ENCODE assay signal across 11 cellular contexts in the genomic region with DNA sequence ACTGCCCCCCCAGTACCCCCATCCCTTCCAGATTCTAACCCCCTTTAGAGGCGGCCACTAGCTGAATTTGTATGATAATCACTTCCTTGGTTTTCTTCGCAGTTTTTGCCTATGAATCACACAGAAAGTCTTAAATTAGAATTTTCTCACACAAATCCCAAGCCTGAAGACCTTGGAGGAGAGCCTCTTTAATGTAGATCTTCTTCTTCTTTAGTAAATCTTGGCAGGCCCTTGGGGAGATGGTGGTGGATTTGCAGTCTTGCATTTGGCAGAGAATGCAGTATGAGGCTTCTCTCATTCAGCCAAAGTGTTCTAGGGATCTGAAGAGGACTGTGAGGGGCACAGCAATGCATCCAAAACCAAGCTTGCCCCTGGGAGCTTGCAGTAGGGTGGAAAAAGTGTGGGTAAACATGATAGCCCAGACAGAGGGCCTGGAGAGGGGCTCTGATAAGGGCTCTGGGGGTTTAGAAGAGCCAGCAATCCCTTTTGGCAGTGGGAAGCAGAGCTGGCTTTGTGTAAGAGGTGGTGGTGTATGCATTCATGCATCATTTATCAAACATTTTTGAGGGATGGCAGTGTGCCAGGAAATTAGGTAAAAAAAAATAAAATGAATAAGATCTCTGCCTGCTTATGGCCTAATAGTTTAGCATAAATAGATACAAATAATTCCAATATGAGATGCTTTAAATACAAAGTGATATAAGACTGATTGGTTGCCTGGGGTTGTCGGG. TPM values are rescaled to one million over a fixed set of nuclear protein-coding genes. Genes with fewer than 3 reads are reported as not detected.
A peak's percentile ranks its signal among the peaks of the same experiment; 100 is the strongest.
DNase-seq lines count a peak whose midpoint lies in the region; ATAC-seq lines count a peak whose summit lies in the region.
"Had no signal": no experiment of that assay in that cellular context is flagged by ENCODE, and none has a peak within 500 bp of the region (broad histone marks: within the 10 kb centered on the region; RNA-seq: fewer than 3 reads in every experiment).

No MANE protein-coding gene starts in this region.

- H3K4ac ChIP-seq in trophoblast cell (ENCODE audit: low read depth, low read length), result no peak overlapping the region

- no CpG with 5 or more reads among the region's 3 CpGs for WGBS in trophoblast cell (ENCODE audit: extremely low coverage, insufficient coverage, insufficient read length)

- peak overlapping the region; percentile 11 for H3K27ac Mint-ChIP-seq in central memory CD8-positive, alpha-beta T cell (ENCODE audit: low read depth)

- H3K79me2 ChIP-seq in trophoblast cell (ENCODE audit: control insufficient read depth, insufficient read depth, low read length, poor library complexity) (no peaks in the 10 kb centered on the region), Karpas-422 (ENCODE audit: low read length) (no peaks in the 10 kb centered on the region)

- H3K4me3 Mint-ChIP-seq in central memory CD8-positive, alpha-beta T cell, result no peak overlapping the region

- ATAC-seq in central memory CD8-positive, alpha-beta T cell (replicated peaks; ENCODE audit: extremely low read depth, poor library complexity, severe bottlenecking), result no peak
- ATAC-seq in HG02571 (IDR thresholded peaks at IDR 0.05; ENCODE audit: unreplicated experiment), result no peak

- H2BK12ac ChIP-seq in trophoblast cell (ENCODE audit: low read length), result no peak overlapping the region

- H3K4me2 ChIP-seq in trophoblast cell (ENCODE audit: low read length) (no peak overlapping the region), Karpas-422 (ENCODE audit: low read depth, low read length, poor library complexity, severe bottlenecking) (no peak overlapping the region)

- no peak overlapping the region for H3K23ac ChIP-seq in trophoblast cell (ENCODE audit: low read length)

- no peaks in the 10 kb centered on the region for H3K79me1 ChIP-seq in trophoblast cell (ENCODE audit: low read length)

- H3K4me1 Mint-ChIP-seq in central memory CD8-positive, alpha-beta T cell, result peaks cover 49% of the 10 kb centered on the region

- no peak overlapping the region for H3K9ac ChIP-seq in trophoblast cell (ENCODE audit: low read length)
- H3K9ac ChIP-seq in Karpas-422 (ENCODE audit: low read length), result no peak overlapping the region

- H3K14ac ChIP-seq in trophoblast cell (ENCODE audit: low read length), result no peak overlapping the region

- H2AK5ac ChIP-seq in trophoblast cell (ENCODE audit: low read length), result peak overlapping the region; percentile 64

- H4K8ac ChIP-seq in trophoblast cell (ENCODE audit: low read depth, low read length), result no peak overlapping the region

- no peak overlapping the region for H2BK5ac ChIP-seq in trophoblast cell (ENCODE audit: low read depth, low read length, poor library complexity)

- H2BK120ac ChIP-seq in trophoblast cell (ENCODE audit: insufficient read depth, low read length, poor library complexity), result no peak overlapping the region

- H3K9me2 ChIP-seq in Karpas-422 (replicated peaks; ENCODE audit: insufficient read depth, low read length), result no peaks in the 10 kb centered on the region

- H3K9me3 Mint-ChIP-seq in central memory CD8-positive, alpha-beta T cell, result peaks cover 5% of the 10 kb centered on the region

- DNase-seq in GM04503 (ENCODE audit: low read depth), result peak; percentile 52
- peak; percentile 48 for DNase-seq in NCI-H2171 (lab: John Stamatoyannopoulos, UW)
- no peak for DNase-seq in central memory CD8-positive, alpha-beta T cell (ENCODE audit: low spot score in 2 of 2)
- no peak for DNase-seq in trophoblast cell
- no peak for DNase-seq in NCI-H1436 treated with DMSO at 0.1 percent for 48 hours (lab: John Stamatoyannopoulos, UW)
- no peak for DNase-seq in Karpas-422
- DNase-seq: activated naive CD4-positive, alpha-beta T cell treated with anti-CD3 and anti-CD28 coated beads, Interleukin-2, amount 50 U/mL, for 16 hours; NCI-H1105 had no signal

- H3K4me3 ChIP-seq in trophoblast cell (ENCODE audit: low read depth, low read length), result no peak overlapping the region
- no peak overlapping the region for H3K4me3 ChIP-seq in Karpas-422 (ENCODE audit: low read length)

- H3K36me3 ChIP-seq in trophoblast cell (ENCODE audit: control insufficient read depth in 1 of 2, insufficient read depth in 2 of 2, low read length in 2 of 2), result no peaks in the 10 kb centered on the region
- no peaks in the 10 kb centered on the region for H3K36me3 ChIP-seq in Karpas-422 (ENCODE audit: insufficient read depth, low read length)

- no peak overlapping the region for H2AFZ ChIP-seq in trophoblast cell (ENCODE audit: insufficient read depth, low read length, poor library complexity)
- no peak overlapping the region for H2AFZ ChIP-seq in Karpas-422 (ENCODE audit: low read length)

- H4K91ac ChIP-seq in trophoblast cell (ENCODE audit: low read depth, low read length), result no peak overlapping the region

- H3K18ac ChIP-seq in trophoblast cell (ENCODE audit: low read length), result no peak overlapping the region

- H3K9me3 ChIP-seq in trophoblast cell (ENCODE audit: insufficient read depth, low read depth, low read length) (no peaks in the 10 kb centered on the region), Karpas-422 (ENCODE audit: low read length) (no peaks in the 10 kb centered on the region)

- H3K27me3 ChIP-seq in trophoblast cell (ENCODE audit: insufficient read depth, low read length) (no peaks in the 10 kb centered on the region), Karpas-422 (ENCODE audit: low read length) (no peaks in the 10 kb centered on the region)

- no peaks in the 10 kb centered on the region for H4K20me1 ChIP-seq in Karpas-422 (ENCODE audit: insufficient read depth, low read depth, low read length)

- no peaks in the 10 kb centered on the region for H3K27me3 Mint-ChIP-seq in central memory CD8-positive, alpha-beta T cell

- H3K36me3 Mint-ChIP-seq in central memory CD8-positive, alpha-beta T cell (ENCODE audit: insufficient read depth), result peaks cover 3% of the 10 kb centered on the region

- H4K12ac ChIP-seq in trophoblast cell (ENCODE audit: low read depth, low read length), result no peak overlapping the region

- no peak overlapping the region for H3K27ac ChIP-seq in trophoblast cell (ENCODE audit: low read depth, low read length)
- no peak overlapping the region for H3K27ac ChIP-seq in Karpas-422 (ENCODE audit: low read length)

- peaks cover 5 to 8% of the 10 kb centered on the region in 2 experiments for H3K4me1 ChIP-seq in trophoblast cell (ENCODE audit: control insufficient read depth in 1 of 2, insufficient read depth in 2 of 2, low read length in 2 of 2)
- peaks cover 11% of the 10 kb centered on the region for H3K4me1 ChIP-seq in Karpas-422 (ENCODE audit: low read length)

RNA-seq across cellular contexts. Expression of a gene that starts 7.7 kb away (rescaled TPM):
- polyA plus RNA-seq in trophoblast cell (2013), result 401 and 431 TPM in 2 replicates
- 120 and 223 TPM in 2 replicates for total RNA-seq in Karpas-422 (2014; rRNA removed; shearing (Covaris generic); ENCODE audit: low replicate concordance)

RNA-seq across cellular contexts. Expression of a gene that starts 43.4 kb away (rescaled TPM):
- polyA plus RNA-seq in trophoblast cell (2013), result not detected in 2 replicates
- not detected in 2 replicates for total RNA-seq in Karpas-422 (2014; rRNA removed; shearing (Covaris generic); ENCODE audit: low replicate concordance)
- total RNA-seq: subcutaneous adipose tissue; T-helper 1 cell treated with Interleukin-12 subunit alpha and Interleukin-12 subunit beta and Interleukin-4 antibody, amounts not matched to agents 30 ng/mL and 1 ng/mL, for 36 hours had no signal

Comparison
In these comparisons a context has a peak if more than half of its experiments do, and no peak if none do; other contexts are left out.
1. DNase-seq: peak in GM04503 (single experiment) and NCI-H2171 (single experiment); none in central memory CD8-positive, alpha-beta T cell (0 of 2), trophoblast cell (0 of 2), NCI-H1436 treated with DMSO at 0.1 percent for 48 hours (single experiment) and Karpas-422 (single experiment).